ENCODE assay signal across 3 cellular contexts in the genomic region with DNA sequence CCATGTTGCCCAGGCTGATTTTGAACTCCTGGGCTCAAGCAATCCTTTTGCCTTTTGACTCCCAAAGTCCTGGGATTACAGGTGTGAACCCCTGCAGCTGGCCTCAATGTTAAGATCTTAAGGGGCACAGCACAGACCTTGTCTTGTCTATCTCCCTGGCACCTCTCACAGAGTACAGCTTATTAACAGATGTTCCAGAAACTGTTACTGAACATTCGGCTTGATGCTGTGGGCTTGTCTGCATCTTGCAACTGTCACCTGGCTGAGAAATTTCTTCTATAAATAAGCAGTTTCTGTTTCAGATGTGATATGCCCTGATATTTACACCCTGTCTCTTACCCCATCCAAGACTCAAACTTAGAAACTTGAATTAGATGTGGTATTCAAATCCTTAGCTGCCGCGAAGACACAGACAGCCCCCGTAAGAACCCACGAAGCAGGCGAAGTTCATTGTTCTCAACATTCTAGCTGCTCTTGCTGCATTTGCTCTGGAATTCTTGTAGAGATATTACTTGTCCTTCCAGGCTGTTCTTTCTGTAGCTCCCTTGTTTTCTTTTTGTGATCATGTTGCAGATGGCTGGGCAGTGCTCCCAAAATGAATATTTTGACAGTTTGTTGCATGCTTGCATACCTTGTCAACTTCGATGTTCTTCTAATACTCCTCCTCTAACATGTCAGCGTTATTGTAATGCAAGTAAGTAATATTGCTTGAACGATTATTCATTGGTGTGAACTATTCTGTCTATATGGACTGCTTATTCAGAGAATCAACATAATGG.
A peak's percentile ranks its signal among the peaks of the same experiment; 100 is the strongest.
TF ChIP-seq lines count a peak whose summit lies in the region.

A gene (plus strand): TSS at position 450 of the 779 bp plus-strand sequence. CDS start 115 bp downstream, at position 565.

TF ChIP-seq in GM12891, 5 proteins besides CTCF, POLR2A, EP300 and RAD21:
- TF ChIP-seq SPI1 (IDR thresholded peaks at IDR 0.05; ENCODE audit: low read depth, low read length) = no peak
- peak; percentile 56; the same call in 1 of the 2 replicates for TF ChIP-seq TAF1 (IDR thresholded peaks at IDR 0.05; ENCODE audit: low read depth, low read length)
- TF ChIP-seq PAX5 (IDR thresholded peaks at IDR 0.05; ENCODE audit: insufficient read depth, low read length, severe bottlenecking) = peak; percentile 41
- TF ChIP-seq POU2F2 (IDR thresholded peaks at IDR 0.05; ENCODE audit: low read depth, low read length) = peak; percentile 93
- peak; percentile 89 for TF ChIP-seq POLR2AphosphoS5 (IDR thresholded peaks at IDR 0.05; ENCODE audit: low read depth, low read length)

TF ChIP-seq in H1, 55 proteins besides CTCF, POLR2A, EP300 and RAD21 (continues in another document):
- no peak for TF ChIP-seq TBP (IDR thresholded peaks at IDR 0.05; ENCODE audit: low read depth, low read length)
- TF ChIP-seq, protein P1, sequence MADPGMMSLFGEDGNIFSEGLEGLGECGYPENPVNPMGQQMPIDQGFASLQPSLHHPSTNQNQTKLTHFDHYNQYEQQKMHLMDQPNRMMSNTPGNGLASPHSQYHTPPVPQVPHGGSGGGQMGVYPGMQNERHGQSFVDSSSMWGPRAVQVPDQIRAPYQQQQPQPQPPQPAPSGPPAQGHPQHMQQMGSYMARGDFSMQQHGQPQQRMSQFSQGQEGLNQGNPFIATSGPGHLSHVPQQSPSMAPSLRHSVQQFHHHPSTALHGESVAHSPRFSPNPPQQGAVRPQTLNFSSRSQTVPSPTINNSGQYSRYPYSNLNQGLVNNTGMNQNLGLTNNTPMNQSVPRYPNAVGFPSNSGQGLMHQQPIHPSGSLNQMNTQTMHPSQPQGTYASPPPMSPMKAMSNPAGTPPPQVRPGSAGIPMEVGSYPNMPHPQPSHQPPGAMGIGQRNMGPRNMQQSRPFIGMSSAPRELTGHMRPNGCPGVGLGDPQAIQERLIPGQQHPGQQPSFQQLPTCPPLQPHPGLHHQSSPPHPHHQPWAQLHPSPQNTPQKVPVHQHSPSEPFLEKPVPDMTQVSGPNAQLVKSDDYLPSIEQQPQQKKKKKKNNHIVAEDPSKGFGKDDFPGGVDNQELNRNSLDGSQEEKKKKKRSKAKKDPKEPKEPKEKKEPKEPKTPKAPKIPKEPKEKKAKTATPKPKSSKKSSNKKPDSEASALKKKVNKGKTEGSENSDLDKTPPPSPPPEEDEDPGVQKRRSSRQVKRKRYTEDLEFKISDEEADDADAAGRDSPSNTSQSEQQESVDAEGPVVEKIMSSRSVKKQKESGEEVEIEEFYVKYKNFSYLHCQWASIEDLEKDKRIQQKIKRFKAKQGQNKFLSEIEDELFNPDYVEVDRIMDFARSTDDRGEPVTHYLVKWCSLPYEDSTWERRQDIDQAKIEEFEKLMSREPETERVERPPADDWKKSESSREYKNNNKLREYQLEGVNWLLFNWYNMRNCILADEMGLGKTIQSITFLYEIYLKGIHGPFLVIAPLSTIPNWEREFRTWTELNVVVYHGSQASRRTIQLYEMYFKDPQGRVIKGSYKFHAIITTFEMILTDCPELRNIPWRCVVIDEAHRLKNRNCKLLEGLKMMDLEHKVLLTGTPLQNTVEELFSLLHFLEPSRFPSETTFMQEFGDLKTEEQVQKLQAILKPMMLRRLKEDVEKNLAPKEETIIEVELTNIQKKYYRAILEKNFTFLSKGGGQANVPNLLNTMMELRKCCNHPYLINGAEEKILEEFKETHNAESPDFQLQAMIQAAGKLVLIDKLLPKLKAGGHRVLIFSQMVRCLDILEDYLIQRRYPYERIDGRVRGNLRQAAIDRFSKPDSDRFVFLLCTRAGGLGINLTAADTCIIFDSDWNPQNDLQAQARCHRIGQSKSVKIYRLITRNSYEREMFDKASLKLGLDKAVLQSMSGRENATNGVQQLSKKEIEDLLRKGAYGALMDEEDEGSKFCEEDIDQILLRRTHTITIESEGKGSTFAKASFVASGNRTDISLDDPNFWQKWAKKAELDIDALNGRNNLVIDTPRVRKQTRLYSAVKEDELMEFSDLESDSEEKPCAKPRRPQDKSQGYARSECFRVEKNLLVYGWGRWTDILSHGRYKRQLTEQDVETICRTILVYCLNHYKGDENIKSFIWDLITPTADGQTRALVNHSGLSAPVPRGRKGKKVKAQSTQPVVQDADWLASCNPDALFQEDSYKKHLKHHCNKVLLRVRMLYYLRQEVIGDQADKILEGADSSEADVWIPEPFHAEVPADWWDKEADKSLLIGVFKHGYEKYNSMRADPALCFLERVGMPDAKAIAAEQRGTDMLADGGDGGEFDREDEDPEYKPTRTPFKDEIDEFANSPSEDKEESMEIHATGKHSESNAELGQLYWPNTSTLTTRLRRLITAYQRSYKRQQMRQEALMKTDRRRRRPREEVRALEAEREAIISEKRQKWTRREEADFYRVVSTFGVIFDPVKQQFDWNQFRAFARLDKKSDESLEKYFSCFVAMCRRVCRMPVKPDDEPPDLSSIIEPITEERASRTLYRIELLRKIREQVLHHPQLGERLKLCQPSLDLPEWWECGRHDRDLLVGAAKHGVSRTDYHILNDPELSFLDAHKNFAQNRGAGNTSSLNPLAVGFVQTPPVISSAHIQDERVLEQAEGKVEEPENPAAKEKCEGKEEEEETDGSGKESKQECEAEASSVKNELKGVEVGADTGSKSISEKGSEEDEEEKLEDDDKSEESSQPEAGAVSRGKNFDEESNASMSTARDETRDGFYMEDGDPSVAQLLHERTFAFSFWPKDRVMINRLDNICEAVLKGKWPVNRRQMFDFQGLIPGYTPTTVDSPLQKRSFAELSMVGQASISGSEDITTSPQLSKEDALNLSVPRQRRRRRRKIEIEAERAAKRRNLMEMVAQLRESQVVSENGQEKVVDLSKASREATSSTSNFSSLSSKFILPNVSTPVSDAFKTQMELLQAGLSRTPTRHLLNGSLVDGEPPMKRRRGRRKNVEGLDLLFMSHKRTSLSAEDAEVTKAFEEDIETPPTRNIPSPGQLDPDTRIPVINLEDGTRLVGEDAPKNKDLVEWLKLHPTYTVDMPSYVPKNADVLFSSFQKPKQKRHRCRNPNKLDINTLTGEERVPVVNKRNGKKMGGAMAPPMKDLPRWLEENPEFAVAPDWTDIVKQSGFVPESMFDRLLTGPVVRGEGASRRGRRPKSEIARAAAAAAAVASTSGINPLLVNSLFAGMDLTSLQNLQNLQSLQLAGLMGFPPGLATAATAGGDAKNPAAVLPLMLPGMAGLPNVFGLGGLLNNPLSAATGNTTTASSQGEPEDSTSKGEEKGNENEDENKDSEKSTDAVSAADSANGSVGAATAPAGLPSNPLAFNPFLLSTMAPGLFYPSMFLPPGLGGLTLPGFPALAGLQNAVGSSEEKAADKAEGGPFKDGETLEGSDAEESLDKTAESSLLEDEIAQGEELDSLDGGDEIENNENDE (IDR thresholded peaks at IDR 0.05; ENCODE audit: insufficient replicate concordance, low read length) = no peak
- TF ChIP-seq, protein P2, sequence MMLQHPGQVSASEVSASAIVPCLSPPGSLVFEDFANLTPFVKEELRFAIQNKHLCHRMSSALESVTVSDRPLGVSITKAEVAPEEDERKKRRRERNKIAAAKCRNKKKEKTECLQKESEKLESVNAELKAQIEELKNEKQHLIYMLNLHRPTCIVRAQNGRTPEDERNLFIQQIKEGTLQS (IDR thresholded peaks at IDR 0.05; ENCODE audit: insufficient read depth, low read depth, low read length) = no peak
- TF ChIP-seq RBBP5 (IDR thresholded peaks at IDR 0.05; ENCODE audit: borderline replicate concordance, low read depth, low read length) = no peak
- no peak for TF ChIP-seq TAF7 (optimal IDR thresholded peaks at IDR 0.05; ENCODE audit: borderline replicate concordance, low read depth, low read length)
- TF ChIP-seq NANOG (IDR thresholded peaks at IDR 0.05; ENCODE audit: insufficient read depth, low read depth, low read length, poor library complexity, severe bottlenecking) = no peak
- TF ChIP-seq, protein P3, sequence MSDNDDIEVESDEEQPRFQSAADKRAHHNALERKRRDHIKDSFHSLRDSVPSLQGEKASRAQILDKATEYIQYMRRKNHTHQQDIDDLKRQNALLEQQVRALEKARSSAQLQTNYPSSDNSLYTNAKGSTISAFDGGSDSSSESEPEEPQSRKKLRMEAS (IDR thresholded peaks at IDR 0.05) = no peak
- TF ChIP-seq PHF8 (conservative IDR thresholded peaks at IDR 0.05; ENCODE audit: low read depth, low read length) = no peak
- TF ChIP-seq TCF12 (IDR thresholded peaks at IDR 0.05; ENCODE audit: low read depth, low read length) = no peak
- no peak for TF ChIP-seq KDM4A (IDR thresholded peaks at IDR 0.05; ENCODE audit: low read depth, low read length, severe bottlenecking)
- TF ChIP-seq POU5F1 (IDR thresholded peaks at IDR 0.05; ENCODE audit: low read depth, low read length) = no peak
- no peak for TF ChIP-seq CHD1 (IDR thresholded peaks at IDR 0.05; ENCODE audit: low read depth, low read length)

TF ChIP-seq in SK-N-SH, 30 proteins besides CTCF, POLR2A, EP300 and RAD21 (continued from another document):
- TF ChIP-seq FOXM1 (IDR thresholded peaks at IDR 0.05; ENCODE audit: low read depth) = no peak
- TF ChIP-seq POLR2AphosphoS5 (IDR thresholded peaks at IDR 0.05; ENCODE audit: low read depth, low read length) = no peak
- no peak for TF ChIP-seq GATA2 (CRISPR knock-in tag; IDR thresholded peaks at IDR 0.05)
- TF ChIP-seq, protein P4, sequence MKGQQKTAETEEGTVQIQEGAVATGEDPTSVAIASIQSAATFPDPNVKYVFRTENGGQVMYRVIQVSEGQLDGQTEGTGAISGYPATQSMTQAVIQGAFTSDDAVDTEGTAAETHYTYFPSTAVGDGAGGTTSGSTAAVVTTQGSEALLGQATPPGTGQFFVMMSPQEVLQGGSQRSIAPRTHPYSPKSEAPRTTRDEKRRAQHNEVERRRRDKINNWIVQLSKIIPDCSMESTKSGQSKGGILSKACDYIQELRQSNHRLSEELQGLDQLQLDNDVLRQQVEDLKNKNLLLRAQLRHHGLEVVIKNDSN (IDR thresholded peaks at IDR 0.05; ENCODE audit: borderline replicate concordance, low read depth) = no peak
- TF ChIP-seq FOSL2 (IDR thresholded peaks at IDR 0.05; ENCODE audit: borderline replicate concordance, low read depth) = no peak
- TF ChIP-seq RCOR1 (IDR thresholded peaks at IDR 0.05; ENCODE audit: low read length) = no peak
- TF ChIP-seq FOXJ3 (CRISPR knock-in tag; IDR thresholded peaks at IDR 0.05) = no peak
- no peak for TF ChIP-seq TCF12 (IDR thresholded peaks at IDR 0.05)
- TF ChIP-seq YY1 (IDR thresholded peaks at IDR 0.05; ENCODE audit: low read depth) = no peak
- no peak for TF ChIP-seq SIN3A (IDR thresholded peaks at IDR 0.05; ENCODE audit: borderline replicate concordance, low read depth, low read length)
